ENCODE assay signal across 1 cellular context in genomic region chr2:8487461-8487932, GRCh38.
TF ChIP-seq lines count a peak whose summit lies in the region.

No MANE protein-coding gene starts in this region.

TF ChIP-seq in GM12878, 131 proteins besides CTCF, POLR2A, EP300 and RAD21 (continued from another document and continues in another):
- TF ChIP-seq PBX3 (IDR thresholded peaks at IDR 0.05; ENCODE audit: insufficient replicate concordance, low read depth, low read length): no peak
- TF ChIP-seq MTA2 (IDR thresholded peaks at IDR 0.05; ENCODE audit: low read depth): no peak
- TF ChIP-seq NFYA (IDR thresholded peaks at IDR 0.05; ENCODE audit: borderline replicate concordance, low read depth, low read length): no peak
- no peak for TF ChIP-seq ELK1 (IDR thresholded peaks at IDR 0.05; ENCODE audit: low read depth, low read length)
- no peak for TF ChIP-seq RELB (IDR thresholded peaks at IDR 0.05; ENCODE audit: low read depth)
- TF ChIP-seq ZBTB11 (CRISPR knock-in tag; IDR thresholded peaks at IDR 0.05): no peak
- TF ChIP-seq MXI1 (IDR thresholded peaks at IDR 0.05; ENCODE audit: low read depth, low read length): no peak
- no peak for TF ChIP-seq ZBED1 (IDR thresholded peaks at IDR 0.05; ENCODE audit: borderline replicate concordance)
- TF ChIP-seq CREB1 (IDR thresholded peaks at IDR 0.05; ENCODE audit: low read depth): no peak
- TF ChIP-seq ZNF622 (IDR thresholded peaks at IDR 0.05): no peak
- no peak for TF ChIP-seq ESRRA (IDR thresholded peaks at IDR 0.05; ENCODE audit: low read length)
- no peak for TF ChIP-seq CBFB (IDR thresholded peaks at IDR 0.05; ENCODE audit: low read depth)
- TF ChIP-seq ZZZ3 (IDR thresholded peaks at IDR 0.05; ENCODE audit: control insufficient read depth, insufficient read length, low read depth): no peak
- no peak for TF ChIP-seq NKRF (conservative IDR thresholded peaks at IDR 0.05)
- TF ChIP-seq MAX (IDR thresholded peaks at IDR 0.05; ENCODE audit: low read depth, low read length): peak; percentile 66; the same call in 1 of the 2 replicates
- TF ChIP-seq PML (IDR thresholded peaks at IDR 0.05; ENCODE audit: low read length): no peak
- no peak for TF ChIP-seq CBX5 (IDR thresholded peaks at IDR 0.05; ENCODE audit: low read depth)
- TF ChIP-seq NRF1 (conservative IDR thresholded peaks at IDR 0.05; ENCODE audit: low read depth, low read length): no peak
- TF ChIP-seq NFIC (IDR thresholded peaks at IDR 0.05; ENCODE audit: low read depth, low read length): no peak
- no peak for TF ChIP-seq SIN3A (IDR thresholded peaks at IDR 0.05; ENCODE audit: low read depth, low read length)
- no peak for TF ChIP-seq ZSCAN29 (IDR thresholded peaks at IDR 0.05)
- TF ChIP-seq ZNF592 (IDR thresholded peaks at IDR 0.05): no peak
- no peak; the same call in 1 of the 2 replicates for TF ChIP-seq ZNF687 (IDR thresholded peaks at IDR 0.05)
- TF ChIP-seq BHLHE40 (IDR thresholded peaks at IDR 0.05; ENCODE audit: borderline replicate concordance in 1 of 2, low read depth in 2 of 2, low read length in 1 of 2): peak; percentile 35 to 70; a peak in 2 of 4 replicates
- no peak for TF ChIP-seq RELA (IDR thresholded peaks at IDR 0.05; ENCODE audit: borderline replicate concordance, partially characterized antibody)
- TF ChIP-seq SMAD1 (IDR thresholded peaks at IDR 0.05; ENCODE audit: low read depth, partially characterized antibody): peak; percentile 28
- TF ChIP-seq IRF3 (IDR thresholded peaks at IDR 0.05): no peak
- TF ChIP-seq FOXM1 (IDR thresholded peaks at IDR 0.05; ENCODE audit: low read depth, low read length): no peak
- TF ChIP-seq GABPA (IDR thresholded peaks at IDR 0.05; ENCODE audit: low read depth): no peak
- TF ChIP-seq SMAD5 (IDR thresholded peaks at IDR 0.05; ENCODE audit: low read depth): no peak
- no peak; the same call in 1 of the 2 replicates for TF ChIP-seq NBN (IDR thresholded peaks at IDR 0.05)
- TF ChIP-seq RB1 (IDR thresholded peaks at IDR 0.05; ENCODE audit: borderline replicate concordance): no peak
- no peak for TF ChIP-seq JUND (IDR thresholded peaks at IDR 0.05; ENCODE audit: low read depth, low read length)
- TF ChIP-seq BCL11A (IDR thresholded peaks at IDR 0.05; ENCODE audit: low read depth, low read length): no peak
- TF ChIP-seq CREM (IDR thresholded peaks at IDR 0.05; ENCODE audit: low read depth): no peak
- no peak for TF ChIP-seq TAF1 (IDR thresholded peaks at IDR 0.05; ENCODE audit: borderline replicate concordance, low read depth, low read length)
- no peak for TF ChIP-seq CHD2 (IDR thresholded peaks at IDR 0.05; ENCODE audit: borderline replicate concordance, low read depth, low read length)
- TF ChIP-seq SP1 (IDR thresholded peaks at IDR 0.05; ENCODE audit: low read depth, low read length): no peak
- no peak for TF ChIP-seq ZNF24 (IDR thresholded peaks at IDR 0.05)
- TF ChIP-seq E2F4 (IDR thresholded peaks at IDR 0.05; ENCODE audit: low read depth, low read length): no peak
- 0 out of 2 replicates have a peak, but pooled peaks have one; percentile 3 for TF ChIP-seq RFX5 (IDR thresholded peaks at IDR 0.05; ENCODE audit: low read depth, low read length)
- no peak for TF ChIP-seq SRF (IDR thresholded peaks at IDR 0.05; ENCODE audit: low read depth in 2 of 2, low read length in 2 of 2)
- no peak for TF ChIP-seq TCF7 (IDR thresholded peaks at IDR 0.05; ENCODE audit: borderline replicate concordance)
- no peak for TF ChIP-seq BACH1 (IDR thresholded peaks at IDR 0.05; ENCODE audit: borderline replicate concordance)
